ENCODE assay signal across 11 cellular contexts in genomic region chr2:224930990-224931389, GRCh38.
A peak's percentile ranks its signal among the peaks of the same experiment; 100 is the strongest.
DNase-seq lines count a peak whose midpoint lies in the region; ATAC-seq, FAIRE-seq and TF ChIP-seq lines count a peak whose summit lies in the region.
"Had no signal": no experiment of that assay in that cellular context is flagged by ENCODE, and none has a peak within 500 bp of the region (broad histone marks: within the 10 kb centered on the region; RNA-seq: fewer than 3 reads in every experiment).

No MANE protein-coding gene starts in this region.

- no peaks in the 10 kb centered on the region for H3K9me3 ChIP-seq in left lung
- H3K9me3 ChIP-seq: prostate gland had no signal

- intact Hi-C loops in left lung (cut with DNase I) = no loop called here

- no peak for TF ChIP-seq POLR2A in GM12891 (IDR thresholded peaks at IDR 0.05; ENCODE audit: low read depth, low read length)

- H3K27ac ChIP-seq in ACC112 (ENCODE audit: low read depth, low read length) = peak overlapping the region; percentile 2; the same call in 1 of the 2 replicates
- peak overlapping the region in 1 of 2 donors; percentile 19 for H3K27ac ChIP-seq in left lung
- H3K27ac ChIP-seq: prostate gland had no signal

- H3K4me3 ChIP-seq in ACC112 (ENCODE audit: low read depth, low read length) (no peak overlapping the region), epithelial cell of proximal tubule (ENCODE audit: low read depth, low read length) (no peak overlapping the region), left lung (no peak overlapping the region)
- H3K4me3 ChIP-seq: prostate gland had no signal

- DNase-seq in GM12891 (ENCODE audit: insufficient read length, low spot score) (no peak), RPMI7951 (ENCODE audit: low read depth) (peak; percentile 61), epithelial cell of proximal tubule (ENCODE audit: low read depth) (no peak), left lung (no peak), superior temporal gyrus (ENCODE audit: extremely low spot score) (no peak)
- DNase-seq: NCI-H1092; NK-92 treated with Interleukin-12 subunit alpha and Interleukin-12 subunit beta, amount 100 ng/mL, for 24 hours had no signal

- ATAC-seq in HG02973 (IDR thresholded peaks at IDR 0.05; ENCODE audit: unreplicated experiment) (no peak), left lung (no peak), HG03460 (IDR thresholded peaks at IDR 0.05; ENCODE audit: unreplicated experiment) (no peak)

- H2AFZ ChIP-seq in ACC112 (ENCODE audit: low read length, unreplicated experiment) = no peak overlapping the region

- peak; percentile 26 for TF ChIP-seq CTCF in epithelial cell of proximal tubule (conservative IDR thresholded peaks at IDR 0.05; ENCODE audit: low read depth, low read length)
- no peak for TF ChIP-seq CTCF in left lung (IDR thresholded peaks at IDR 0.05)

- H3K79me2 ChIP-seq in ACC112 (ENCODE audit: control insufficient read depth, insufficient read depth, low read length, unreplicated experiment) = peaks cover 31% of the 10 kb centered on the region

- peaks cover 51% of the 10 kb centered on the region for H3K4me1 ChIP-seq in ACC112 (ENCODE audit: control insufficient read depth, insufficient read depth, low read length, unreplicated experiment)
- peaks cover 4 to 70% of the 10 kb centered on the region in 2 donors for H3K4me1 ChIP-seq in left lung

- H3K27me3 ChIP-seq in ACC112 (ENCODE audit: insufficient read depth, low read length) (no peaks in the 10 kb centered on the region), left lung (no peaks in the 10 kb centered on the region)

- FAIRE-seq in GM12891 (lab: Jason Lieb, UNC) = peak; percentile 72

- no peaks in the 10 kb centered on the region for H3K36me3 ChIP-seq in ACC112 (ENCODE audit: insufficient read depth, low read length)
- peaks cover 0 to 6% of the 10 kb centered on the region in 2 donors for H3K36me3 ChIP-seq in left lung
- H3K36me3 ChIP-seq: prostate gland had no signal

TF ChIP-seq in GM12891, 5 proteins besides CTCF, POLR2A, EP300 and RAD21:
- no peak for TF ChIP-seq POU2F2 (IDR thresholded peaks at IDR 0.05; ENCODE audit: low read depth, low read length)
- no peak for TF ChIP-seq TAF1 (IDR thresholded peaks at IDR 0.05; ENCODE audit: low read depth, low read length)
- no peak for TF ChIP-seq POLR2AphosphoS5 (IDR thresholded peaks at IDR 0.05; ENCODE audit: low read depth, low read length)
- no peak for TF ChIP-seq PAX5 (IDR thresholded peaks at IDR 0.05; ENCODE audit: insufficient read depth, low read length, severe bottlenecking)
- TF ChIP-seq SPI1 (IDR thresholded peaks at IDR 0.05; ENCODE audit: low read depth, low read length) = peak; percentile 64
